Comparison of ENCODE assay signal across 1 cellular context in genomic region chr17:81222906-81223757, GRCh38.
A peak's percentile ranks its signal among the peaks of the same experiment; 100 is the strongest.
TF ChIP-seq lines count a peak whose summit lies in the region.

Gene CEP131 (minus strand): TSS chr17:81222965. CDS start chr17:81220056, 2,909 bp downstream.

TF ChIP-seq in HepG2, 621 proteins besides CTCF, POLR2A, EP300 and RAD21 (continued from another document and continues in another):
- peak; percentile 21; the same call in 1 of the 2 replicates for TF ChIP-seq ZMYM4 (CRISPR knock-in tag; IDR thresholded peaks at IDR 0.05)
- 0 out of 2 replicates have a peak, but pooled peaks have one; percentile 10 for TF ChIP-seq REPIN1 (CRISPR knock-in tag; IDR thresholded peaks at IDR 0.05; ENCODE audit: borderline replicate concordance, low read depth)
- TF ChIP-seq CSRNP2 (CRISPR knock-in tag; conservative IDR thresholded peaks at IDR 0.05; ENCODE audit: low read depth) = no peak
- TF ChIP-seq HDAC6 (IDR thresholded peaks at IDR 0.05; ENCODE audit: low read depth, low read length) = no peak
- TF ChIP-seq TIGD3 (CRISPR knock-in tag; IDR thresholded peaks at IDR 0.05; ENCODE audit: borderline replicate concordance) = peak; percentile 85; the same call in 1 of the 2 replicates
- TF ChIP-seq IKZF1 (IDR thresholded peaks at IDR 0.05) = no peak
- peak; percentile 88 for TF ChIP-seq NFAT5 (CRISPR knock-in tag; IDR thresholded peaks at IDR 0.05)
- TF ChIP-seq PITX1 (CRISPR knock-in tag; IDR thresholded peaks at IDR 0.05) = peak; percentile 73
- peak; percentile 79 for TF ChIP-seq ZNF800 (CRISPR knock-in tag; IDR thresholded peaks at IDR 0.05)
- TF ChIP-seq MED13 (CRISPR knock-in tag; IDR thresholded peaks at IDR 0.05) = peak; percentile 46; the same call in 1 of the 2 replicates
- TF ChIP-seq NFIB (CRISPR knock-in tag; IDR thresholded peaks at IDR 0.05; ENCODE audit: borderline replicate concordance) = no peak
- no peak for TF ChIP-seq ZNF382 (CRISPR knock-in tag; IDR thresholded peaks at IDR 0.05; ENCODE audit: borderline replicate concordance)
- TF ChIP-seq ZKSCAN8 (CRISPR knock-in tag; IDR thresholded peaks at IDR 0.05; ENCODE audit: borderline replicate concordance) = no peak
- TF ChIP-seq ZNF687 (CRISPR knock-in tag; IDR thresholded peaks at IDR 0.05) = peak; percentile 98
- TF ChIP-seq DBP (CRISPR knock-in tag; IDR thresholded peaks at IDR 0.05; ENCODE audit: not compliant biosample characterization) = peak; percentile 52
- TF ChIP-seq SIX1 (CRISPR knock-in tag; IDR thresholded peaks at IDR 0.05; ENCODE audit: borderline replicate concordance) = no peak
- TF ChIP-seq TRIM22 (IDR thresholded peaks at IDR 0.05) = no peak
- no peak for TF ChIP-seq ZBTB43 (CRISPR knock-in tag; conservative IDR thresholded peaks at IDR 0.05)
- no peak; the same call in 1 of the 2 replicates for TF ChIP-seq TSC22D2 (CRISPR knock-in tag; IDR thresholded peaks at IDR 0.05; ENCODE audit: borderline replicate concordance)
- 0 out of 2 replicates have a peak, but pooled peaks have one; percentile 16 for TF ChIP-seq RERE (CRISPR knock-in tag; IDR thresholded peaks at IDR 0.05; ENCODE audit: low read depth)
- TF ChIP-seq ZNF724P (CRISPR knock-in tag; IDR thresholded peaks at IDR 0.05; ENCODE audit: borderline replicate concordance) = peak; percentile 81; the same call in 1 of the 2 replicates
- no peak; the same call in 1 of the 2 replicates for TF ChIP-seq SIX4 (CRISPR knock-in tag; IDR thresholded peaks at IDR 0.05)
- TF ChIP-seq ZNF3 (CRISPR knock-in tag; IDR thresholded peaks at IDR 0.05) = 0 out of 2 replicates have a peak, but pooled peaks have one; percentile 19
- TF ChIP-seq ZNF780A (CRISPR knock-in tag; IDR thresholded peaks at IDR 0.05) = no peak
- TF ChIP-seq SMYD3 (CRISPR knock-in tag; IDR thresholded peaks at IDR 0.05) = peak; percentile 98
- TF ChIP-seq TBP (CRISPR knock-in tag; IDR thresholded peaks at IDR 0.05) = no peak
- TF ChIP-seq E2F1 (CRISPR knock-in tag; IDR thresholded peaks at IDR 0.05) = peak; percentile 97
